In genomic region chr19:13885826-13886365, GRCh38 we compare ENCODE assay signal across 16 cellular contexts. TPM values are rescaled to one million over a fixed set of nuclear protein-coding genes. Genes with fewer than 3 reads are reported as not detected.
DNase-seq lines count a peak whose midpoint lies in the region; ATAC-seq and TF ChIP-seq lines count a peak whose summit lies in the region.
"Had no signal": no experiment of that assay in that cellular context is flagged by ENCODE, and none has a peak within 500 bp of the region (broad histone marks: within the 10 kb centered on the region; RNA-seq: fewer than 3 reads in every experiment).

No MANE protein-coding gene starts in this region.

- peaks cover 62% of the 10 kb centered on the region for H3K4me1 ChIP-seq in CD8-positive, alpha-beta memory T cell (ENCODE audit: insufficient read depth, low read length)
- peaks cover 27% of the 10 kb centered on the region for H3K4me1 ChIP-seq in MM.1S (ENCODE audit: low read length)
- H3K4me1 ChIP-seq in osteoblast (ENCODE audit: insufficient read depth, low read length), result peaks cover 20% of the 10 kb centered on the region

- no peak for ATAC-seq in activated CD4-positive, alpha-beta T cell treated with anti-CD3 and anti-CD28 coated beads for 36 hours
- ATAC-seq: HepG2 had no signal

- H3K4me3 Mint-ChIP-seq in CD8-positive, alpha-beta memory T cell, result peak overlapping the region in 4 of 7 donors; percentile 28 to 64 (median 44)
- H3K4me3 Mint-ChIP-seq in immature natural killer cell, result peak overlapping the region; percentile 79 to 85 (median 81)
- H3K4me3 Mint-ChIP-seq in activated CD4-positive, alpha-beta T cell treated with anti-CD3 and anti-CD28 coated beads for 36 hours, result no peak overlapping the region
- H3K4me3 Mint-ChIP-seq: H9 had no signal

- no peaks in the 10 kb centered on the region for H3K36me3 ChIP-seq in CD8-positive, alpha-beta memory T cell (ENCODE audit: insufficient read depth, low read length)
- H3K36me3 ChIP-seq in MM.1S (replicated peaks; ENCODE audit: insufficient read depth, low read length), result no peaks in the 10 kb centered on the region
- no peaks in the 10 kb centered on the region for H3K36me3 ChIP-seq in osteoblast (ENCODE audit: insufficient read depth, low read length)
- H3K36me3 ChIP-seq: MG63 had no signal

- peak overlapping the region; percentile 27 for H3K27ac ChIP-seq in CD8-positive, alpha-beta memory T cell (ENCODE audit: low read depth, low read length)
- H3K27ac ChIP-seq in MM.1S (ENCODE audit: low read length) (no peak overlapping the region; the same call in 1 of the 2 replicates), osteoblast (ENCODE audit: low read depth, low read length) (no peak overlapping the region)
- H3K27ac ChIP-seq: KMS-11 had no signal

- peak overlapping the region; percentile 60; the same call in 1 of the 2 replicates for H3K9ac ChIP-seq in MM.1S (ENCODE audit: low read length)

- no peaks in the 10 kb centered on the region for H3K27me3 Mint-ChIP-seq in CD8-positive, alpha-beta memory T cell
- peaks cover 6 to 17% (median 17%) of the 10 kb centered on the region in 3 donors for H3K27me3 Mint-ChIP-seq in immature natural killer cell (ENCODE audit: low read depth in 3 of 3)
- no peaks in the 10 kb centered on the region for H3K27me3 Mint-ChIP-seq in activated CD4-positive, alpha-beta T cell treated with anti-CD3 and anti-CD28 coated beads for 36 hours
- H3K27me3 Mint-ChIP-seq: CD4-positive, CD25-positive, alpha-beta regulatory T cell had no signal

- no peak for TF ChIP-seq CTCF in MM.1S (IDR thresholded peaks at IDR 0.05; ENCODE audit: low read length)
- no peak for TF ChIP-seq CTCF in osteoblast (IDR thresholded peaks at IDR 0.05; ENCODE audit: extremely low read depth, low read depth, low read length)

- no peaks in the 10 kb centered on the region for H3K79me2 ChIP-seq in MM.1S (ENCODE audit: low read length)
- H3K79me2 ChIP-seq in osteoblast (ENCODE audit: insufficient read depth, low read length), result no peaks in the 10 kb centered on the region

- H3K9me3 Mint-ChIP-seq in CD8-positive, alpha-beta memory T cell, result no peaks in the 10 kb centered on the region
- no peaks in the 10 kb centered on the region for H3K9me3 Mint-ChIP-seq in immature natural killer cell
- no peaks in the 10 kb centered on the region for H3K9me3 Mint-ChIP-seq in activated CD4-positive, alpha-beta T cell treated with anti-CD3 and anti-CD28 coated beads for 36 hours (ENCODE audit: low read depth)
- H3K9me3 Mint-ChIP-seq: CD4-positive, CD25-positive, alpha-beta regulatory T cell; H9 had no signal

- no peak for DNase-seq in CD8-positive, alpha-beta memory T cell
- DNase-seq in MM.1S (no peak), immature natural killer cell (peak; percentile 60 to 66 (median 65)), osteoblast (ENCODE audit: insufficient read length, low spot score, missing footprints) (peak; percentile 64), middle frontal gyrus (ENCODE audit: extremely low spot score, low spot score) (no peak), DMS 273 treated with DMSO at 0.1 percent for 48 hours (lab: John Stamatoyannopoulos, UW) (no peak)
- no peak for DNase-seq in activated CD4-positive, alpha-beta T cell treated with anti-CD3 and anti-CD28 coated beads for 36 hours
- DNase-seq: AML-193; Calu3; CD4-positive, CD25-positive, alpha-beta regulatory T cell; H9; MG63; NCI-H187; NCI-H446 had no signal

- peak overlapping the region; percentile 89 for H2AFZ ChIP-seq in MM.1S (ENCODE audit: low read length)
- H2AFZ ChIP-seq in osteoblast (ENCODE audit: low read length), result no peak overlapping the region

- H4K20me1 ChIP-seq in MM.1S (ENCODE audit: insufficient read depth, low read length) (no peaks in the 10 kb centered on the region), osteoblast (ENCODE audit: insufficient read depth, low read length) (no peaks in the 10 kb centered on the region)

- no peaks in the 10 kb centered on the region for H3K9me2 ChIP-seq in MM.1S (replicated peaks; ENCODE audit: insufficient read depth, low read length)

- H3K9me3 ChIP-seq in CD8-positive, alpha-beta memory T cell (ENCODE audit: low read length), result no peaks in the 10 kb centered on the region
- H3K9me3 ChIP-seq in MM.1S (replicated peaks; ENCODE audit: insufficient read depth, low read length) (no peaks in the 10 kb centered on the region), osteoblast (ENCODE audit: low read depth, low read length) (no peaks in the 10 kb centered on the region)
- H3K9me3 ChIP-seq: MG63 had no signal

- no peak overlapping the region for H3K4me3 ChIP-seq in CD8-positive, alpha-beta memory T cell (ENCODE audit: low read length)
- H3K4me3 ChIP-seq in MM.1S (ENCODE audit: low read length) (peak overlapping the region; percentile 58; the same call in 1 of the 2 replicates), osteoblast (ENCODE audit: insufficient read depth, low read length) (no peak overlapping the region)
- H3K4me3 ChIP-seq: MG63 had no signal

- POLR2A ChIA-PET in CD8-positive, alpha-beta memory T cell (lab: Charles Lee), result interaction anchor here (0.7 to 1.4 kb wide), 3 partner anchors 21 to 220 kb away, joined by 3 to 5 read pairs (median 3); partner anchors contain the start of gene IL27RA
- POLR2A ChIA-PET in activated CD4-positive, alpha-beta T cell treated with anti-CD3 and anti-CD28 coated beads for 36 hours (lab: Charles Lee), result interaction anchor here (0.6 kb wide), 1 partner anchor 17 kb away, joined by 9 read pairs; no protein-coding TSS in a partner anchor

- no peaks in the 10 kb centered on the region for H3K27me3 ChIP-seq in CD8-positive, alpha-beta memory T cell (ENCODE audit: insufficient read depth, low read length, poor library complexity, severe bottlenecking)
- H3K27me3 ChIP-seq in MM.1S (replicated peaks; ENCODE audit: insufficient read depth, low read length), result no peaks in the 10 kb centered on the region
- no peaks in the 10 kb centered on the region for H3K27me3 ChIP-seq in osteoblast (ENCODE audit: insufficient read depth, low read length)
- H3K27me3 ChIP-seq: MG63 had no signal

- peaks cover 40 to 66% (median 50%) of the 10 kb centered on the region in 3 donors for H3K4me1 Mint-ChIP-seq in CD8-positive, alpha-beta memory T cell
- H3K4me1 Mint-ChIP-seq in immature natural killer cell, result peaks cover 52 to 67% of the 10 kb centered on the region in 2 donors
- peaks cover 26% of the 10 kb centered on the region for H3K4me1 Mint-ChIP-seq in activated CD4-positive, alpha-beta T cell treated with anti-CD3 and anti-CD28 coated beads for 36 hours

- H3K4me2 ChIP-seq in MM.1S (ENCODE audit: low read depth, low read length), result peak overlapping the region; percentile 88; the same call in 1 of the 2 replicates
- no peak overlapping the region for H3K4me2 ChIP-seq in osteoblast (ENCODE audit: insufficient read depth, low read length)

- intact Hi-C loops in activated CD4-positive, alpha-beta T cell treated with anti-CD3 and anti-CD28 coated beads for 36 hours (cut with DNase I, micrococcal nuclease), result no loop called here

- H3K27ac Mint-ChIP-seq in CD8-positive, alpha-beta memory T cell, result peak overlapping the region; percentile 34 to 97 (median 92)
- H3K27ac Mint-ChIP-seq in immature natural killer cell, result peak overlapping the region; percentile 93 to 98 (median 96)
- H3K27ac Mint-ChIP-seq in activated CD4-positive, alpha-beta T cell treated with anti-CD3 and anti-CD28 coated beads for 36 hours, result no peak overlapping the region
- H3K27ac Mint-ChIP-seq: CD4-positive, CD25-positive, alpha-beta regulatory T cell; H9 had no signal

- no peaks in the 10 kb centered on the region for H3F3A ChIP-seq in MM.1S (ENCODE audit: insufficient read depth, low read length)

- H3K36me3 Mint-ChIP-seq in CD8-positive, alpha-beta memory T cell, result no peaks in the 10 kb centered on the region
- H3K36me3 Mint-ChIP-seq in immature natural killer cell, result no peaks in the 10 kb centered on the region
- no peaks in the 10 kb centered on the region for H3K36me3 Mint-ChIP-seq in activated CD4-positive, alpha-beta T cell treated with anti-CD3 and anti-CD28 coated beads for 36 hours (ENCODE audit: low read depth)
- H3K36me3 Mint-ChIP-seq: CD4-positive, CD25-positive, alpha-beta regulatory T cell had no signal

- CTCF ChIA-PET in CD8-positive, alpha-beta memory T cell (lab: Charles Lee), result interaction anchor here (1.0 to 2.9 kb wide), 6 partner anchors 21 to 251 kb away, joined by 3 to 11 read pairs (median 7); partner anchors contain the start of genes ASF1B and MISP3
- CTCF ChIA-PET in activated CD4-positive, alpha-beta T cell treated with anti-CD3 and anti-CD28 coated beads for 36 hours (lab: Charles Lee), result interaction anchor here (0.7 to 2.0 kb wide), 4 partner anchors 17 to 230 kb away, joined by 3 to 7 read pairs (median 4); no protein-coding TSS in a partner anchor

RNA-seq across cellular contexts. Expression of gene NANOS3, which starts 9.0 kb away (rescaled TPM):
- 1 to 10 TPM in 1 of 2 experiments, under 1 TPM in 1; 0.90 to 1.5 TPM for total RNA-seq in CD8-positive, alpha-beta memory T cell
- not detected for polyA plus RNA-seq in CD8-positive, alpha-beta memory T cell
- not detected for polyA plus RNA-seq in immature natural killer cell
- total RNA-seq in osteoblast, result 0.59 TPM in 1 of 2 replicates, not detected in the other
- total RNA-seq in activated CD4-positive, alpha-beta T cell treated with anti-CD3 and anti-CD28 coated beads for 36 hours, result 1 to 10 TPM; 1.2 to 1.6 TPM
- total RNA-seq: CD4-positive, CD25-positive, alpha-beta regulatory T cell; H9; HepG2 had no signal
- polyA plus RNA-seq: CD4-positive, CD25-positive, alpha-beta regulatory T cell had no signal

RNA-seq across cellular contexts. Expression of gene BRME1, which starts 20.0 kb away (rescaled TPM):
- 1 to 10 TPM; 6.8 to 8.2 TPM for total RNA-seq in CD8-positive, alpha-beta memory T cell
- polyA plus RNA-seq in CD8-positive, alpha-beta memory T cell, result 3.5 TPM
- 10 to 100 TPM in 1 of 3 donors, 1 to 10 TPM in 2; 2.7 to 12.2 (median 6.9) TPM for polyA plus RNA-seq in immature natural killer cell
- total RNA-seq in osteoblast, result 0.59 and 0.72 TPM in 2 replicates
- total RNA-seq in activated CD4-positive, alpha-beta T cell treated with anti-CD3 and anti-CD28 coated beads for 36 hours, result 1 to 10 TPM; 5.3 to 5.5 TPM

RNA-seq across cellular contexts. Expression of gene CC2D1A, which starts 20.1 kb away (rescaled TPM):
- total RNA-seq in CD8-positive, alpha-beta memory T cell, result 10 to 100 TPM; 30.8 to 31.0 TPM
- polyA plus RNA-seq in CD8-positive, alpha-beta memory T cell, result 15.3 TPM
- polyA plus RNA-seq in immature natural killer cell, result 10 to 100 TPM in 1 of 3 donors, 1 to 10 TPM in 2; 1.5 to 19.2 (median 5.8) TPM
- total RNA-seq in osteoblast, result 19.2 and 22.4 TPM in 2 replicates
- 10 to 100 TPM; 30.2 to 34.3 TPM for total RNA-seq in activated CD4-positive, alpha-beta T cell treated with anti-CD3 and anti-CD28 coated beads for 36 hours

RNA-seq across cellular contexts. Expression of gene PODNL1, which starts 52.3 kb away (rescaled TPM):
- total RNA-seq in CD8-positive, alpha-beta memory T cell, result under 1 TPM in 1 of 2 experiments, not detected in 1; 0.24 TPM
- not detected for polyA plus RNA-seq in CD8-positive, alpha-beta memory T cell
- not detected for polyA plus RNA-seq in immature natural killer cell
- 4.0 and 6.5 TPM in 2 replicates for total RNA-seq in osteoblast
- under 1 TPM; 0.25 to 0.46 TPM for total RNA-seq in activated CD4-positive, alpha-beta T cell treated with anti-CD3 and anti-CD28 coated beads for 36 hours
- total RNA-seq: Calu3; CD4-positive, CD25-positive, alpha-beta regulatory T cell; HepG2 had no signal

Comparison
In these comparisons a context has a peak if more than half of its experiments do, and no peak if none do; other contexts are left out.
1. DNase-seq: peak in immature natural killer cell (3 of 3) and osteoblast (single experiment); none in CD8-positive, alpha-beta memory T cell (0 of 5), MM.1S (single experiment), activated CD4-positive, alpha-beta T cell treated with anti-CD3 and anti-CD28 coated beads for 36 hours (single experiment), middle frontal gyrus (single experiment) and DMS 273 treated with DMSO at 0.1 percent for 48 hours (single experiment).